Comparison of ENCODE assay signal across 10 cellular contexts in the genomic region with DNA sequence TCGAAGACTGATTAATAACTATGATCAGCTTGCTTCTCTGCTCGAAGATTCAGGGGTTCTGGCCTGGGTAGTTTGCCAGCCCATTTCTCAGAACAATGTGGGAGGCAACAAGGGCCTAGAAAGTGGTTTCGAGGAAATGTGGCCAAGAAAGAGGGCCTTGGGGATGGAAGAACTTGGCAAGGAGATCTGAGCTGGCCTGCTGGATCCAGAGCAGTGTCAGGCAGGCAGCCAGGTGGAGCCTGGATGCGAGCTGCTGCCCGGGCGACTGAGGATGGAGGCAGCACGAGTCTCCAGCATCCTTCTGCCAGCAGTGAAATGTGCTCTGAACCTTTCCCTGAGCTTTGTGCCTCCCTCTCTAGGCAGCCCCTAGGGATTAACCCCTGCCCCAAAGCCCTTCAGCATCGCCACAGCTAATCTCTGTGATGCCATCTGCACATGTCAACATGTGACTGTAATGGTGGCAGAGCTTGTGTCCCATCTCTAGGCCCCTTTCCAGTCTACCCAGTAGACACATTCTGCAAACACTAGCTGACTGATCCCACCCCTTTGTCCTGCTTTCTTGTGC.
DNase-seq lines count a peak whose midpoint lies in the region; ATAC-seq and TF ChIP-seq lines count a peak whose summit lies in the region.
"Had no signal": no experiment of that assay in that cellular context is flagged by ENCODE, and none has a peak within 500 bp of the region (broad histone marks: within the 10 kb centered on the region; RNA-seq: fewer than 3 reads in every experiment).

No MANE protein-coding gene starts in this region.

- no peaks in the 10 kb centered on the region for H3K27me3 ChIP-seq in dorsolateral prefrontal cortex
- H3K27me3 ChIP-seq in osteoblast (ENCODE audit: insufficient read depth, low read length), result no peaks in the 10 kb centered on the region
- no peaks in the 10 kb centered on the region for H3K27me3 ChIP-seq in effector memory CD4-positive, alpha-beta T cell (replicated peaks; ENCODE audit: control insufficient read depth, insufficient read depth, low read length, poor library complexity, severe bottlenecking)
- no peaks in the 10 kb centered on the region for H3K27me3 ChIP-seq in CD8-positive, alpha-beta memory T cell (ENCODE audit: insufficient read depth, low read length, poor library complexity, severe bottlenecking)
- H3K27me3 ChIP-seq in ascending aorta, result no peaks in the 10 kb centered on the region

- H3K36me3 Mint-ChIP-seq in CD8-positive, alpha-beta memory T cell, result no peaks in the 10 kb centered on the region
- no peaks in the 10 kb centered on the region for H3K36me3 Mint-ChIP-seq in activated CD8-positive, alpha-beta memory T cell treated with anti-CD3 and anti-CD28 coated beads, Interleukin-2, amount 10 ng/mL, durations not matched to agents 7 days and 5 days
- H3K36me3 Mint-ChIP-seq: CD4-positive, CD25-positive, alpha-beta regulatory T cell had no signal

- peak overlapping the region; percentile 36 for H2AFZ ChIP-seq in osteoblast (ENCODE audit: low read length)

- H3K79me2 ChIP-seq in osteoblast (ENCODE audit: insufficient read depth, low read length), result no peaks in the 10 kb centered on the region

- POLR2A ChIA-PET in CD8-positive, alpha-beta memory T cell (lab: Charles Lee), result interaction anchor here (0.6 kb wide), 1 partner anchor 9 kb away, joined by 4 read pairs; no protein-coding TSS in a partner anchor

- H3K36me3 ChIP-seq in osteoblast (ENCODE audit: insufficient read depth, low read length), result no peaks in the 10 kb centered on the region
- H3K36me3 ChIP-seq in effector memory CD4-positive, alpha-beta T cell (ENCODE audit: control insufficient read depth, insufficient read depth, low read length), result no peaks in the 10 kb centered on the region
- H3K36me3 ChIP-seq in CD8-positive, alpha-beta memory T cell (ENCODE audit: insufficient read depth, low read length), result no peaks in the 10 kb centered on the region
- H3K36me3 ChIP-seq in ascending aorta, result no peaks in the 10 kb centered on the region

- H3K4me1 Mint-ChIP-seq in CD8-positive, alpha-beta memory T cell, result peaks cover 32 to 39% (median 37%) of the 10 kb centered on the region in 3 donors
- peaks cover 27% of the 10 kb centered on the region for H3K4me1 Mint-ChIP-seq in activated CD8-positive, alpha-beta memory T cell treated with anti-CD3 and anti-CD28 coated beads, Interleukin-2, amount 10 ng/mL, durations not matched to agents 7 days and 5 days

- DNase-seq in G401 (ENCODE audit: low spot score) (peak; percentile 75), NCI-H82 treated with DMSO at 0.1 percent for 48 hours (lab: John Stamatoyannopoulos, UW; ENCODE audit: unreplicated experiment) (peak; percentile 88), dorsolateral prefrontal cortex (peak; percentile 52 to 79 (median 68)), osteoblast (ENCODE audit: insufficient read length, low spot score, missing footprints) (no peak), ascending aorta (ENCODE audit: low spot score in 2 of 2) (no peak)
- no peak for DNase-seq in effector memory CD4-positive, alpha-beta T cell
- DNase-seq in CD8-positive, alpha-beta memory T cell, result no peak
- no peak for DNase-seq in activated CD8-positive, alpha-beta memory T cell treated with anti-CD3 and anti-CD28 coated beads, Interleukin-2, amount 10 ng/mL, durations not matched to agents 7 days and 5 days
- DNase-seq: CD4-positive, CD25-positive, alpha-beta regulatory T cell; stimulated activated naive CD8-positive, alpha-beta T cell treated with anti-CD3 and anti-CD28 coated beads, Interleukin-15, amount 100 ng/mL, for 72 hours had no signal

- ATAC-seq in activated CD8-positive, alpha-beta memory T cell treated with anti-CD3 and anti-CD28 coated beads, Interleukin-2, amount 10 ng/mL, durations not matched to agents 7 days and 5 days, result no peak
- ATAC-seq: stimulated activated naive CD8-positive, alpha-beta T cell treated with anti-CD3 and anti-CD28 coated beads, Interleukin-15, amount 100 ng/mL, for 72 hours had no signal

- in situ Hi-C loops in G401 (cut with HindIII; ENCODE audit: low sequenced_read_pairs), result no loop called here

- H3K27me3 Mint-ChIP-seq in CD8-positive, alpha-beta memory T cell, result peaks cover 0 to 2% of the 10 kb centered on the region in 2 donors
- peaks cover 5% of the 10 kb centered on the region for H3K27me3 Mint-ChIP-seq in activated CD8-positive, alpha-beta memory T cell treated with anti-CD3 and anti-CD28 coated beads, Interleukin-2, amount 10 ng/mL, durations not matched to agents 7 days and 5 days
- H3K27me3 Mint-ChIP-seq: CD4-positive, CD25-positive, alpha-beta regulatory T cell; stimulated activated naive CD8-positive, alpha-beta T cell treated with anti-CD3 and anti-CD28 coated beads, Interleukin-15, amount 100 ng/mL, for 72 hours had no signal

- H3K4me3 Mint-ChIP-seq in CD8-positive, alpha-beta memory T cell, result peak overlapping the region in 1 of 7 donors; percentile 32
- no peak overlapping the region for H3K4me3 Mint-ChIP-seq in activated CD8-positive, alpha-beta memory T cell treated with anti-CD3 and anti-CD28 coated beads, Interleukin-2, amount 10 ng/mL, durations not matched to agents 7 days and 5 days
- H3K4me3 Mint-ChIP-seq: CD4-positive, CD25-positive, alpha-beta regulatory T cell; stimulated activated naive CD8-positive, alpha-beta T cell treated with anti-CD3 and anti-CD28 coated beads, Interleukin-15, amount 100 ng/mL, for 72 hours had no signal

- H3K4me1 ChIP-seq in osteoblast (ENCODE audit: insufficient read depth, low read length) (peaks cover 13% of the 10 kb centered on the region), ascending aorta (no peaks in the 10 kb centered on the region)
- peaks cover 14% of the 10 kb centered on the region for H3K4me1 ChIP-seq in effector memory CD4-positive, alpha-beta T cell (ENCODE audit: control insufficient read depth, insufficient read depth, low read length, poor library complexity, severe bottlenecking)
- peaks cover 34% of the 10 kb centered on the region for H3K4me1 ChIP-seq in CD8-positive, alpha-beta memory T cell (ENCODE audit: insufficient read depth, low read length)

- peak overlapping the region; percentile 78 to 100 (median 97) for H3K27ac ChIP-seq in dorsolateral prefrontal cortex
- H3K27ac ChIP-seq in osteoblast (ENCODE audit: low read depth, low read length), result no peak overlapping the region
- H3K27ac ChIP-seq in effector memory CD4-positive, alpha-beta T cell (ENCODE audit: insufficient read depth, low read length, poor library complexity, severe bottlenecking), result no peak overlapping the region
- no peak overlapping the region for H3K27ac ChIP-seq in CD8-positive, alpha-beta memory T cell (ENCODE audit: low read depth, low read length)
- no peak overlapping the region for H3K27ac ChIP-seq in ascending aorta

- CTCF ChIA-PET in CD8-positive, alpha-beta memory T cell (lab: Charles Lee), result interaction anchor here (1.0 to 1.3 kb wide), 2 partner anchors 17 to 38 kb away, joined by 3 to 4 read pairs; no protein-coding TSS in a partner anchor
- CTCF ChIA-PET in activated CD8-positive, alpha-beta memory T cell treated with anti-CD3 and anti-CD28 coated beads, Interleukin-2, amount 10 ng/mL, durations not matched to agents 7 days and 5 days (lab: Charles Lee), result interaction anchor here (0.8 to 1.0 kb wide), 2 partner anchors 38 to 56 kb away, joined by 4 read pairs; no protein-coding TSS in a partner anchor

- no peaks in the 10 kb centered on the region for H3K9me3 Mint-ChIP-seq in CD8-positive, alpha-beta memory T cell
- no peaks in the 10 kb centered on the region for H3K9me3 Mint-ChIP-seq in activated CD8-positive, alpha-beta memory T cell treated with anti-CD3 and anti-CD28 coated beads, Interleukin-2, amount 10 ng/mL, durations not matched to agents 7 days and 5 days (ENCODE audit: low read depth)
- H3K9me3 Mint-ChIP-seq: CD4-positive, CD25-positive, alpha-beta regulatory T cell; stimulated activated naive CD8-positive, alpha-beta T cell treated with anti-CD3 and anti-CD28 coated beads, Interleukin-15, amount 100 ng/mL, for 72 hours had no signal

- intact Hi-C loops in dorsolateral prefrontal cortex (cut with DNase I) (loop anchor here (1.0 to 5.0 kb wide), 5 partner anchors 34 to 94 kb away; a partner anchor contains a TSS), ascending aorta (cut with DNase I) (no loop called here)

- peak in 2 of 56 donors; percentile 9 to 26 for TF ChIP-seq CTCF in dorsolateral prefrontal cortex (IDR thresholded peaks at IDR 0.05 in 54 of 56, conservative IDR thresholded peaks at IDR 0.05 in 2 of 56; ENCODE audit: low read depth in 1 of 56, partially characterized antibody in 56 of 56)
- no peak for TF ChIP-seq CTCF in osteoblast (IDR thresholded peaks at IDR 0.05; ENCODE audit: extremely low read depth, low read depth, low read length)
- TF ChIP-seq CTCF in ascending aorta (IDR thresholded peaks at IDR 0.05), result no peak

- no peaks in the 10 kb centered on the region for H3K9me3 ChIP-seq in osteoblast (ENCODE audit: low read depth, low read length)
- no peaks in the 10 kb centered on the region for H3K9me3 ChIP-seq in effector memory CD4-positive, alpha-beta T cell (ENCODE audit: control insufficient read depth, low read length)
- no peaks in the 10 kb centered on the region for H3K9me3 ChIP-seq in CD8-positive, alpha-beta memory T cell (ENCODE audit: low read length)
- no peaks in the 10 kb centered on the region for H3K9me3 ChIP-seq in ascending aorta

- H3K4me2 ChIP-seq in osteoblast (ENCODE audit: insufficient read depth, low read length), result peak overlapping the region; percentile 74

- peak overlapping the region in 3 of 8 donors; percentile 6 to 81 (median 33) for H3K27ac Mint-ChIP-seq in CD8-positive, alpha-beta memory T cell
- no peak overlapping the region for H3K27ac Mint-ChIP-seq in activated CD8-positive, alpha-beta memory T cell treated with anti-CD3 and anti-CD28 coated beads, Interleukin-2, amount 10 ng/mL, durations not matched to agents 7 days and 5 days

- H4K20me1 ChIP-seq in osteoblast (ENCODE audit: insufficient read depth, low read length), result no peaks in the 10 kb centered on the region

- H3K4me3 ChIP-seq in dorsolateral prefrontal cortex (no peak overlapping the region), osteoblast (ENCODE audit: insufficient read depth, low read length) (no peak overlapping the region), ascending aorta (no peak overlapping the region)
- H3K4me3 ChIP-seq in effector memory CD4-positive, alpha-beta T cell (ENCODE audit: insufficient read depth, low read depth, low read length, poor library complexity, severe bottlenecking), result no peak overlapping the region
- no peak overlapping the region for H3K4me3 ChIP-seq in CD8-positive, alpha-beta memory T cell (ENCODE audit: low read length)

Comparison
In these comparisons a context has a peak if more than half of its experiments do, and no peak if none do; other contexts are left out.
1. DNase-seq: peak in G401 (single experiment), NCI-H82 treated with DMSO at 0.1 percent for 48 hours (single experiment) and dorsolateral prefrontal cortex (10 of 10); none in osteoblast (single experiment), effector memory CD4-positive, alpha-beta T cell (0 of 3), CD8-positive, alpha-beta memory T cell (0 of 5), activated CD8-positive, alpha-beta memory T cell treated with anti-CD3 and anti-CD28 coated beads, Interleukin-2, amount 10 ng/mL, durations not matched to agents 7 days and 5 days (single experiment) and ascending aorta (0 of 2).
2. H3K27ac ChIP-seq: peak in dorsolateral prefrontal cortex (59 of 59); none in osteoblast (single experiment), effector memory CD4-positive, alpha-beta T cell (single experiment), CD8-positive, alpha-beta memory T cell (single experiment) and ascending aorta (0 of 2).